9 cellular contexts compared by ENCODE assay signal in the genomic region with DNA sequence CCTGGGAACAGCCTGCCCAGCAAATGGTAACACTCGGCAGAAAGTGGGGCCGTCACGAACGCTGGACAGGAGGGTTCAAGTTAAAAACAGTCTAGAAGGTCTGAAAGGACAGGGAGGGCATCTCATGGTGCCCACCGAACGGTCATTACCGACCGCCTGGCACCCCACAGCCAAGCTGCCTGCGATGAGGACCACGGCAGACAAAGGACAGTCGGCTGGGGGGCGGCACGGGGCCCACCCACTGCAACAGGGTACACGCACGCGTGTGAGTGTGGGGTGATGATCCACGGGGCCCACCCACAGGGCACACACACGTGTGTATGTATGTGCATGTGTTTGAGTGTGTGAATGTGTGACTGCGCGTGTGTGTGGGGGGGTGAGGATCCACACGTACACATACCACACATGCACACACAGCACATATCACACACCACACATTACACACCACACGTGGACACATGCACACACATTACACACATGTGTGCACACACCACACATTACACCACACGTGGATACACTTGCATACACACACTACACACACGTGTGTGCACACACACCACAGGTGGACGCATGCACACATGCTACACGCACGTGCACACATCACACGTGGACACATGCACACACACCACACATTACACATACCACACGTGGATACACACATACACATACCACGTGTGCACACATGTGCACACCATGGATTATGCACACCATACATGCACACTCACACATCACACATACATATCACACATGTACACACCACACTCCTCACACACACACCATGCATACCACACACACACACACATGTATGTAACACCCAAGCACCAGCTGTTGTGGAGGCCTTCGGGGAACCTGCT.
DNase-seq lines count a peak whose midpoint lies in the region; ATAC-seq, FAIRE-seq and TF ChIP-seq lines count a peak whose summit lies in the region.
"Had no signal": no experiment of that assay in that cellular context is flagged by ENCODE, and none has a peak within 500 bp of the region (broad histone marks: within the 10 kb centered on the region; RNA-seq: fewer than 3 reads in every experiment).

No MANE protein-coding gene starts in this region.

- no peak overlapping the region for H3K4me3 ChIP-seq in mucosa of stomach (ENCODE audit: low read length)

- H3K9me3 Mint-ChIP-seq in CD14-positive monocyte: peaks cover 0 to 6% (median 0%) of the 10 kb centered on the region in 7 donors
- H3K9me3 Mint-ChIP-seq in activated naive CD8-positive, alpha-beta T cell treated with anti-CD3 and anti-CD28 coated beads, Interleukin-2, amount 50 U/mL, for 24 hours: no peaks in the 10 kb centered on the region

- peak; percentile 99 for FAIRE-seq in HTR-8/SVneo (lab: Jason Lieb, UNC)

- H3K4me1 ChIP-seq in mucosa of stomach (ENCODE audit: control insufficient read depth, insufficient read depth, low read length): peaks cover 10% of the 10 kb centered on the region

- peak overlapping the region; percentile 13 for H3K9ac ChIP-seq in mucosa of stomach (ENCODE audit: low read length)

- no peaks in the 10 kb centered on the region for H3K27me3 ChIP-seq in mucosa of stomach (ENCODE audit: control insufficient read depth, insufficient read depth, low read length)
- H3K27me3 ChIP-seq: dorsolateral prefrontal cortex had no signal

- H3K9me3 ChIP-seq in mucosa of stomach (ENCODE audit: control insufficient read depth, low read length): no peaks in the 10 kb centered on the region

- peaks cover 1 to 6% (median 5%) of the 10 kb centered on the region in 3 donors for H3K27me3 Mint-ChIP-seq in CD14-positive monocyte (ENCODE audit: low read depth in 3 of 3)
- H3K27me3 Mint-ChIP-seq in activated naive CD8-positive, alpha-beta T cell treated with anti-CD3 and anti-CD28 coated beads, Interleukin-2, amount 50 U/mL, for 24 hours: no peaks in the 10 kb centered on the region

- DNase-seq in CD14-positive monocyte (ENCODE audit: low spot score) (no peak), HTR-8/SVneo (ENCODE audit: insufficient read length, low spot score) (no peak), GDM1 (lab: John Stamatoyannopoulos, UW) (no peak), 8988T (no peak)
- DNase-seq in activated naive CD8-positive, alpha-beta T cell treated with anti-CD3 and anti-CD28 coated beads, Interleukin-2, amount 50 U/mL, for 24 hours: no peak
- DNase-seq in stimulated activated CD8-positive, alpha-beta memory T cell treated with anti-CD3 and anti-CD28 coated beads, Interleukin-4, amount 100 ng/mL, for 48 hours: no peak

- peaks cover 49% of the 10 kb centered on the region for H3K4me1 Mint-ChIP-seq in CD14-positive monocyte
- peaks cover 38% of the 10 kb centered on the region for H3K4me1 Mint-ChIP-seq in activated naive CD8-positive, alpha-beta T cell treated with anti-CD3 and anti-CD28 coated beads, Interleukin-2, amount 50 U/mL, for 24 hours

- no peaks in the 10 kb centered on the region for H3K36me3 ChIP-seq in mucosa of stomach (ENCODE audit: control insufficient read depth, insufficient read depth, low read length)

- peak overlapping the region; percentile 69 to 86 for H3K4me3 Mint-ChIP-seq in CD14-positive monocyte
- peak overlapping the region; percentile 73 for H3K4me3 Mint-ChIP-seq in activated naive CD8-positive, alpha-beta T cell treated with anti-CD3 and anti-CD28 coated beads, Interleukin-2, amount 50 U/mL, for 24 hours

- no peak for TF ChIP-seq CTCF in CD14-positive monocyte (IDR thresholded peaks at IDR 0.05)

- intact Hi-C loops in CD14-positive monocyte (cut with micrococcal nuclease): loop anchor here (5.0 kb wide), 3 partner anchors 68 to 343 kb away; no protein-coding TSS in a partner anchor

- H3K36me3 Mint-ChIP-seq in CD14-positive monocyte: no peaks in the 10 kb centered on the region
- no peaks in the 10 kb centered on the region for H3K36me3 Mint-ChIP-seq in activated naive CD8-positive, alpha-beta T cell treated with anti-CD3 and anti-CD28 coated beads, Interleukin-2, amount 50 U/mL, for 24 hours (ENCODE audit: low read depth)

- H3K27ac Mint-ChIP-seq in CD14-positive monocyte: peak overlapping the region; percentile 94 to 98 (median 96)
- peak overlapping the region; percentile 87 for H3K27ac Mint-ChIP-seq in activated naive CD8-positive, alpha-beta T cell treated with anti-CD3 and anti-CD28 coated beads, Interleukin-2, amount 50 U/mL, for 24 hours

- no peak for ATAC-seq in activated naive CD8-positive, alpha-beta T cell treated with anti-CD3 and anti-CD28 coated beads, Interleukin-2, amount 50 U/mL, for 24 hours
- no peak for ATAC-seq in HG03097 (IDR thresholded peaks at IDR 0.05; ENCODE audit: low FRiP score, unreplicated experiment)
